Comparison of ENCODE assay signal across 3 cellular contexts in genomic region chr1:52943876-52944275, GRCh38.
A peak's percentile ranks its signal among the peaks of the same experiment; 100 is the strongest.
TF ChIP-seq lines count a peak whose summit lies in the region.

No MANE protein-coding gene starts in this region.

TF ChIP-seq in GM23338, 12 proteins besides CTCF, POLR2A, EP300 and RAD21 (continues in another document):
- TF ChIP-seq CREB1 (CRISPR knock-in tag; IDR thresholded peaks at IDR 0.05; ENCODE audit: low read depth) (no peak), STAT1 (IDR thresholded peaks at IDR 0.05; ENCODE audit: unreplicated experiment) (no peak), EZH2 (IDR thresholded peaks at IDR 0.05; ENCODE audit: low read depth, unreplicated experiment) (no peak), POLR2AphosphoS5 (IDR thresholded peaks at IDR 0.05; ENCODE audit: low read depth) (no peak), JUNB (IDR thresholded peaks at IDR 0.05; ENCODE audit: unreplicated experiment) (no peak), ZNF462 (CRISPR knock-in tag; IDR thresholded peaks at IDR 0.05) (no peak), ZNF114 (CRISPR knock-in tag; IDR thresholded peaks at IDR 0.05) (no peak), ZNF331 (CRISPR knock-in tag; IDR thresholded peaks at IDR 0.05; ENCODE audit: low read depth) (no peak), NANOG (IDR thresholded peaks at IDR 0.05; ENCODE audit: borderline replicate concordance) (no peak)

TF ChIP-seq in H1, 55 proteins besides CTCF, POLR2A, EP300 and RAD21:
- peak; percentile 92 for TF ChIP-seq TCF12 (IDR thresholded peaks at IDR 0.05; ENCODE audit: low read depth, low read length)
- TF ChIP-seq POLR2AphosphoS5 (IDR thresholded peaks at IDR 0.05; ENCODE audit: low read depth, low read length) = peak; percentile 58; the same call in 1 of the 2 replicates
- no peak for TF ChIP-seq HDAC2 (IDR thresholded peaks at IDR 0.05; ENCODE audit: borderline replicate concordance in 1 of 2, low read depth in 2 of 2, low read length in 2 of 2)
- peak; percentile 41; the same call in 1 of the 2 replicates for TF ChIP-seq TEAD4 (IDR thresholded peaks at IDR 0.05; ENCODE audit: low read depth, low read length)

TF ChIP-seq in HEK293T, 16 proteins besides CTCF, POLR2A, EP300 and RAD21:
- no peak for TF ChIP-seq ELF4 (IDR thresholded peaks at IDR 0.05)
